ENCODE assay signal across 13 cellular contexts in genomic region chr15:41895491-41895890, GRCh38. TPM values are rescaled to one million over a fixed set of nuclear protein-coding genes. Genes with fewer than 3 reads are reported as not detected.
DNase-seq lines count a peak whose midpoint lies in the region; ATAC-seq and TF ChIP-seq lines count a peak whose summit lies in the region.
"Had no signal": no experiment of that assay in that cellular context is flagged by ENCODE, and none has a peak within 500 bp of the region (broad histone marks: within the 10 kb centered on the region; RNA-seq: fewer than 3 reads in every experiment).

No MANE protein-coding gene starts in this region.

- 91% methylated on average over 11 of the region's 11 CpGs for WGBS in mammary epithelial cell (ENCODE audit: low coverage, missing lambda C conversion rate)

- no peaks in the 10 kb centered on the region for H3K27me3 Mint-ChIP-seq in neural crest cell (ENCODE audit: low read depth)

- peaks cover 35 to 93% (median 90%) of the 10 kb centered on the region in 10 experiments for H3K4me1 ChIP-seq in BLaER1 treated with 17β-estradiol and CSF1 and Interleukin-3, amounts not matched to agents 10 nM and 100 nM
- H3K4me1 ChIP-seq in NT2/D1 (ENCODE audit: insufficient read depth, insufficient read length), result peaks cover 28% of the 10 kb centered on the region
- H3K4me1 ChIP-seq in mammary epithelial cell (ENCODE audit: insufficient read depth, low read length), result peaks cover 32% of the 10 kb centered on the region
- H3K4me1 ChIP-seq: Caco-2 had no signal

- ATAC-seq in activated CD4-positive, CD25-positive, alpha-beta regulatory T cell treated with anti-CD3 and anti-CD28 coated beads, Interleukin-2, amount 50 U/mL, for 24 hours, result no peak

- H3K4me1 Mint-ChIP-seq in neural crest cell, result peaks cover 14% of the 10 kb centered on the region

- no peak overlapping the region for H2AFZ ChIP-seq in mammary epithelial cell (ENCODE audit: low read depth, low read length)

- H3K4me2 ChIP-seq in BLaER1 treated with 17β-estradiol and CSF1 and Interleukin-3, amounts not matched to agents 10 nM and 100 nM, result peak overlapping the region in 9 of 11 experiments; percentile 89 to 97 (median 94); a peak in 18 of 22 replicates
- no peak overlapping the region for H3K4me2 ChIP-seq in mammary epithelial cell (ENCODE audit: insufficient read depth, low read depth, low read length)

- intact Hi-C loops in mammary epithelial cell (cut with micrococcal nuclease), result loop anchor here (2.0 kb wide), 1 partner anchor 63 kb away; no protein-coding TSS in a partner anchor

- BruUV-seq in mammary epithelial cell (replicated peaks; lab: Mats Ljungman, UMichigan), result no TSS peak

- in situ Hi-C loops in mammary epithelial cell (cut with MboI; ENCODE audit: low sequenced_read_pairs in 2 of 2), result no loop called here

- dilution Hi-C loops in mammary epithelial cell (cut with HindIII; ENCODE audit: low sequenced_read_pairs), result no loop called here

- peak overlapping the region; percentile 16 for H3K27ac Mint-ChIP-seq in neural crest cell (ENCODE audit: unreplicated experiment)

- H3K27ac ChIP-seq in BLaER1 treated with 17β-estradiol and CSF1 and Interleukin-3, amounts not matched to agents 10 nM and 100 nM, result peak overlapping the region in 9 of 11 experiments; percentile 57 to 79 (median 72); a peak in 17 of 22 replicates
- peak overlapping the region; percentile 72 for H3K27ac ChIP-seq in mammary epithelial cell (ENCODE audit: insufficient read depth, low read depth, low read length)
- H3K27ac ChIP-seq: cardiac muscle cell had no signal

- peak overlapping the region in 9 of 11 experiments; percentile 25 to 69 (median 62); a peak in 15 of 22 replicates for H3K9ac ChIP-seq in BLaER1 treated with 17β-estradiol and CSF1 and Interleukin-3, amounts not matched to agents 10 nM and 100 nM
- H3K9ac ChIP-seq in NT2/D1 (ENCODE audit: insufficient read length, low read depth), result peak overlapping the region; percentile 50
- no peak overlapping the region for H3K9ac ChIP-seq in mammary epithelial cell (ENCODE audit: insufficient read depth, low read length)

- DNase-seq in NT2/D1 (ENCODE audit: low read depth, low spot score) (no peak), mammary epithelial cell (no peak), neural crest cell (ENCODE audit: low read depth, low spot score) (no peak), pons (ENCODE audit: low spot score) (no peak), DMS79 treated with DMSO at 0.1 percent for 48 hours (lab: John Stamatoyannopoulos, UW) (no peak), foreskin melanocyte (no peak)
- DNase-seq: Caco-2 had no signal

- peaks cover 0 to 34% (median 2%) of the 10 kb centered on the region in 11 experiments; a peak in 11 of 22 replicates for H3K36me3 ChIP-seq in BLaER1 treated with 17β-estradiol and CSF1 and Interleukin-3, amounts not matched to agents 10 nM and 100 nM
- H3K36me3 ChIP-seq in NT2/D1 (ENCODE audit: insufficient read depth, insufficient read length, low read length) (peaks cover 11% of the 10 kb centered on the region), mammary epithelial cell (ENCODE audit: insufficient read depth, low read length) (peaks cover 9% of the 10 kb centered on the region)

- peaks cover 0 to 7% (median 0%) of the 10 kb centered on the region in 11 experiments; a peak in 2 of 22 replicates for H4K20me1 ChIP-seq in BLaER1 treated with 17β-estradiol and CSF1 and Interleukin-3, amounts not matched to agents 10 nM and 100 nM
- no peaks in the 10 kb centered on the region for H4K20me1 ChIP-seq in mammary epithelial cell (ENCODE audit: insufficient read depth, low read length)

- CTCF ChIA-PET in mammary epithelial cell (lab: Charles Lee; ENCODE audit: low non-redundant PET), result no interaction called here

- no peak overlapping the region for H3K4me3 Mint-ChIP-seq in neural crest cell

- H3K9me3 Mint-ChIP-seq in neural crest cell, result no peaks in the 10 kb centered on the region

- H3K36me3 Mint-ChIP-seq in neural crest cell (ENCODE audit: low read depth), result no peaks in the 10 kb centered on the region

- no peaks in the 10 kb centered on the region for H3K27me3 ChIP-seq in BLaER1 treated with 17β-estradiol and CSF1 and Interleukin-3, amounts not matched to agents 10 nM and 100 nM
- H3K27me3 ChIP-seq in NT2/D1 (ENCODE audit: insufficient read depth, insufficient read length) (no peaks in the 10 kb centered on the region), mammary epithelial cell (ENCODE audit: insufficient read depth, low read length) (no peaks in the 10 kb centered on the region)
- H3K27me3 ChIP-seq: cardiac muscle cell, foreskin keratinocyte had no signal

- TF ChIP-seq CTCF in mammary epithelial cell (conservative IDR thresholded peaks at IDR 0.05 in 1 of 2, IDR thresholded peaks at IDR 0.05 in 1 of 2; ENCODE audit: extremely low read depth in 1 of 2, insufficient read depth in 1 of 2, low read depth in 1 of 2, low read length in 2 of 2), result no peak
- TF ChIP-seq CTCF in neural crest cell (conservative IDR thresholded peaks at IDR 0.05), result no peak

- no peaks in the 10 kb centered on the region for H3K9me3 ChIP-seq in BLaER1 treated with 17β-estradiol and CSF1 and Interleukin-3, amounts not matched to agents 10 nM and 100 nM (replicated peaks in 1 of 11)
- no peaks in the 10 kb centered on the region for H3K9me3 ChIP-seq in NT2/D1 (ENCODE audit: insufficient read depth, low read length)
- H3K9me3 ChIP-seq in mammary epithelial cell (replicated peaks; ENCODE audit: insufficient read depth, low read length), result no peaks in the 10 kb centered on the region
- H3K9me3 ChIP-seq: Caco-2 had no signal

- no peaks in the 10 kb centered on the region for H3K79me2 ChIP-seq in mammary epithelial cell (ENCODE audit: insufficient read depth, low read length)

- H3K4me3 ChIP-seq in BLaER1 treated with 17β-estradiol and CSF1 and Interleukin-3, amounts not matched to agents 10 nM and 100 nM, result no peak overlapping the region; a peak in 2 of 20 replicates
- H3K4me3 ChIP-seq in NT2/D1 (ENCODE audit: insufficient read length, low read depth), result no peak overlapping the region
- no peak overlapping the region for H3K4me3 ChIP-seq in mammary epithelial cell (replicated peaks in 1 of 3; ENCODE audit: insufficient read depth in 1 of 3, low read depth in 2 of 3, low read length in 3 of 3)
- H3K4me3 ChIP-seq: cardiac muscle cell, K562, smooth muscle cell had no signal

RNA-seq across cellular contexts. Expression of gene SPTBN5, which starts 1.6 kb away (rescaled TPM):
- total RNA-seq in mammary epithelial cell (10 to 100 TPM in 1 of 2 donors, 1 to 10 TPM in 1; 3.0 to 17.0 TPM), neural crest cell (0.77 and 1.1 TPM in 2 replicates)
- 2.1 TPM for polyA plus RNA-seq in mammary epithelial cell
- polyA minus RNA-seq in mammary epithelial cell, result 0.93 TPM
- polyA plus RNA-seq: K562 had no signal

RNA-seq across cellular contexts. Expression of gene PLA2G4B, which starts 56.8 kb away (rescaled TPM):
- 10 to 100 TPM in 1 of 2 donors, 1 to 10 TPM in 1; 1.5 to 11.2 TPM for total RNA-seq in mammary epithelial cell
- 3.8 TPM for polyA plus RNA-seq in mammary epithelial cell
- polyA minus RNA-seq in mammary epithelial cell, result 2.0 TPM
- total RNA-seq in neural crest cell, result 5.7 and 8.5 TPM in 2 replicates
